ENCODE assay signal across 10 cellular contexts in the genomic region with DNA sequence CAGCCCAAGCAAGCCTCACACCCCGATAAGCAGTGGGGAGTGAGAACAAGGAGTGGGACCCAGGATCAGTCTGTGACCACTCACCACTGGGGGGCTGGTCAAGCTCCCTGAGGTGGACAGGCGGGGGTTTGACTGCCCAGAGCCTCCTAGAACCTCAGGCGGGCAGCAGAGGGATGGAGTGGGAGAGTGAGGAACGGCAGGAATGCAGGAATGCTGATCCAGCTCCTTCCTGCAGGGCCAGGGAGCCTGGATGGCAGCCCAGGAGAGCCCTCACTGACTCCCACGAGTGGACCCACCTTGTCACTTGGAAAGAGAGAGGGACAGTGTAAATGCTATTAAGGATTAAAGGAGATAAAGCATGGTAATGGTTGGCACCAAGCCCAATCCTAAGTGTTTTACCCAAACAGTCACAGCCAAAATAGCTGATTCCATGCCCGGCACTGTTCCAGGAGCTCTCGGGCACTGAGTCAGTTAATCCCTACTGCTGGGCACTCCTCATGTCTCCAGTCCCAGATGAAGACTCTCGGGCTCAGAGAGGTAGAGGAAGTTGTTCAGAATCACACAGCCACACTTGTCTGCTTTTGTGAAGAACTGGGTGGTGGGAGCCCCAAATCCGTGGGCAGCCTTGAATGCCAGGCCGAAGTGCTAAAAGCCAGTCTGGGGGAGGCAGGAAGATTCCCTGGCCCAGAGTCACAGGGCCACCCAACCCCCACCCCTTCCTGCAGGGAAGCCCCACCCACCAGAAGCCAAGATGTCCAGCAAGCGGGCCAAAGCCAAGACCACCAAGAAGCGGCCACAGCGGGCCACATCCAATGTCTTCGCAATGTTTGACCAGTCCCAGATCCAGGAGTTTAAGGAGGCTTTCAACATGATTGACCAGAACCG. TPM values are rescaled to one million over a fixed set of nuclear protein-coding genes. Genes with fewer than 3 reads are reported as not detected.
DNase-seq lines count a peak whose midpoint lies in the region; ATAC-seq and TF ChIP-seq lines count a peak whose summit lies in the region.
"Had no signal": no experiment of that assay in that cellular context is flagged by ENCODE, and none has a peak within 500 bp of the region (broad histone marks: within the 10 kb centered on the region; RNA-seq: fewer than 3 reads in every experiment).

No MANE protein-coding gene starts in this region.

- H3K36me3 Mint-ChIP-seq in mesothelial cell of epicardium: peaks cover 14% of the 10 kb centered on the region
- H3K36me3 Mint-ChIP-seq in Caco-2 (ENCODE audit: insufficient read depth, unreplicated experiment): peaks cover 40% of the 10 kb centered on the region
- H3K36me3 Mint-ChIP-seq: CD4-positive, CD25-positive, alpha-beta regulatory T cell had no signal

- H3K27me3 ChIP-seq in A673 (replicated peaks; ENCODE audit: insufficient read depth, low read depth, low read length, poor library complexity): no peaks in the 10 kb centered on the region
- no peaks in the 10 kb centered on the region for H3K27me3 ChIP-seq in Caco-2 (replicated peaks; ENCODE audit: control insufficient read depth, insufficient read depth, low read length)

- no peak overlapping the region for H3K4me3 ChIP-seq in A673 (ENCODE audit: low read depth, low read length, poor library complexity, severe bottlenecking)
- H3K4me3 ChIP-seq in choroid plexus epithelial cell (ENCODE audit: low read depth, low read length): peak overlapping the region; percentile 6
- H3K4me3 ChIP-seq in Caco-2 (ENCODE audit: low read depth, low read length): no peak overlapping the region

- no peaks in the 10 kb centered on the region for H3K9me3 ChIP-seq in A673 (ENCODE audit: low read depth, low read length, poor library complexity, severe bottlenecking)
- no peaks in the 10 kb centered on the region for H3K9me3 ChIP-seq in Caco-2

- H3K27ac Mint-ChIP-seq in mesothelial cell of epicardium (peak overlapping the region; percentile 86), Caco-2 (ENCODE audit: unreplicated experiment) (no peak overlapping the region)

- no peaks in the 10 kb centered on the region for H3K36me3 ChIP-seq in A673 (ENCODE audit: insufficient read depth, low read length, poor library complexity, severe bottlenecking)
- no peaks in the 10 kb centered on the region for H3K36me3 ChIP-seq in Caco-2 (ENCODE audit: control insufficient read depth, insufficient read depth, low read length)

- no peak overlapping the region for H3K27ac ChIP-seq in A673 (ENCODE audit: low read depth, low read length, poor library complexity, severe bottlenecking)

- intact Hi-C loops in A673 (cut with micrococcal nuclease; ENCODE audit: unreplicated experiment): no loop called here
- intact Hi-C loops in Caco-2 (cut with micrococcal nuclease; ENCODE audit: unreplicated experiment): no loop called here

- H3K4me1 ChIP-seq in A673 (ENCODE audit: insufficient read depth, low read length, poor library complexity, severe bottlenecking): peaks cover 11% of the 10 kb centered on the region
- peaks cover 24% of the 10 kb centered on the region for H3K4me1 ChIP-seq in Caco-2

- no peaks in the 10 kb centered on the region for H3K27me3 Mint-ChIP-seq in mesothelial cell of epicardium (ENCODE audit: low read depth)
- no peaks in the 10 kb centered on the region for H3K27me3 Mint-ChIP-seq in Caco-2 (ENCODE audit: insufficient read depth, unreplicated experiment)
- H3K27me3 Mint-ChIP-seq: CD4-positive, CD25-positive, alpha-beta regulatory T cell had no signal

- ATAC-seq in GM19324 (IDR thresholded peaks at IDR 0.05; ENCODE audit: low FRiP score, unreplicated experiment): no peak

- POLR2A ChIA-PET in A673 (lab: Charles Lee; ENCODE audit: low non-redundant PET) (no interaction called here), Caco-2 (lab: Charles Lee) (interaction anchor here (0.6 to 1.5 kb wide), 4 partner anchors 26 to 900 kb away, joined by 3 to 7 read pairs (median 6); a partner anchor contains a TSS)

- BruUV-seq in A673 (replicated peaks; lab: Mats Ljungman, UMichigan): no TSS peak
- no TSS peak for BruUV-seq in Caco-2 (replicated peaks; lab: Mats Ljungman, UMichigan)

- CTCF ChIA-PET in A673 (lab: Charles Lee) (no interaction called here), Caco-2 (lab: Charles Lee) (interaction anchor here (0.7 kb wide), 1 partner anchor 343 kb away, joined by 4 read pairs; no protein-coding TSS in a partner anchor)

- peak overlapping the region; percentile 77 for H3K4me3 Mint-ChIP-seq in mesothelial cell of epicardium
- H3K4me3 Mint-ChIP-seq in Caco-2 (ENCODE audit: unreplicated experiment): no peak overlapping the region
- H3K4me3 Mint-ChIP-seq: CD4-positive, CD25-positive, alpha-beta regulatory T cell had no signal

- TF ChIP-seq CTCF in A673 (conservative IDR thresholded peaks at IDR 0.05; ENCODE audit: low read depth, low read length): no peak
- TF ChIP-seq CTCF in choroid plexus epithelial cell (conservative IDR thresholded peaks at IDR 0.05; ENCODE audit: low read depth, low read length): no peak
- TF ChIP-seq CTCF in mesothelial cell of epicardium (IDR thresholded peaks at IDR 0.05; ENCODE audit: unreplicated experiment): no peak
- TF ChIP-seq CTCF in Caco-2 (IDR thresholded peaks at IDR 0.05; ENCODE audit: insufficient read depth in 1 of 2, low read depth in 1 of 2, low read length in 1 of 2, severe bottlenecking in 1 of 2, unreplicated experiment in 1 of 2): no peak

- H3K4me1 Mint-ChIP-seq in mesothelial cell of epicardium: peaks cover 36% of the 10 kb centered on the region
- H3K4me1 Mint-ChIP-seq in Caco-2 (ENCODE audit: low read depth, unreplicated experiment): peaks cover 22% of the 10 kb centered on the region

- H3K9me3 Mint-ChIP-seq in mesothelial cell of epicardium (no peaks in the 10 kb centered on the region), Caco-2 (ENCODE audit: unreplicated experiment) (no peaks in the 10 kb centered on the region)
- H3K9me3 Mint-ChIP-seq: CD4-positive, CD25-positive, alpha-beta regulatory T cell had no signal

- peak; percentile 87 for DNase-seq in A673 (ENCODE audit: low spot score)
- peak; percentile 10 for DNase-seq in NCI-H1092 treated with DMSO at 0.1 percent for 48 hours (lab: John Stamatoyannopoulos, UW)
- peak; percentile 33 for DNase-seq in choroid plexus epithelial cell (ENCODE audit: low read depth)
- DNase-seq in mesothelial cell of epicardium (ENCODE audit: low spot score in 2 of 2, unreplicated experiment in 2 of 2): no peak
- no peak for DNase-seq in Caco-2
- no peak for DNase-seq in NK-92 (lab: John Stamatoyannopoulos, UW; ENCODE audit: unreplicated experiment)
- DNase-seq in NCI-H1694 (lab: John Stamatoyannopoulos, UW): no peak
- DNase-seq: CD4-positive, CD25-positive, alpha-beta regulatory T cell; islet precursor cell had no signal

RNA-seq across cellular contexts. Expression of a gene that starts 3.1 kb away (rescaled TPM):
- total RNA-seq in A673 (2021) (0.11 TPM in 1 of 2 replicates, not detected in the other), mesothelial cell of epicardium (235 to 248 TPM (median 238 TPM) in 3 replicates), Caco-2 (2022) (382 and 446 TPM in 2 replicates)

RNA-seq across cellular contexts. Expression of a gene that starts 29.0 kb away (rescaled TPM):
- total RNA-seq in A673 (2021) (54.9 and 59.0 TPM in 2 replicates), mesothelial cell of epicardium (94.4 to 101 TPM (median 98.4 TPM) in 3 replicates), Caco-2 (2022) (58.4 and 60.6 TPM in 2 replicates)

Comparison
In these comparisons a context has a peak if more than half of its experiments do, and no peak if none do; other contexts are left out.
1. DNase-seq: peak in A673 (single experiment), NCI-H1092 treated with DMSO at 0.1 percent for 48 hours (single experiment) and choroid plexus epithelial cell (single experiment); none in mesothelial cell of epicardium (0 of 2), Caco-2 (0 of 2), NK-92 (single experiment) and NCI-H1694 (single experiment).
2. RNA of a gene that starts 3.1 kb away (total RNA-seq): 382 to 446 TPM in Caco-2 and 235 to 248 TPM in mesothelial cell of epicardium; 0.11 TPM in A673; every median in the first group is over 100 times any median in the second.